Comparison of ENCODE assay signal across 1 cellular context in genomic region chr17:36001862-36002603, GRCh38.
TF ChIP-seq lines count a peak whose summit lies in the region.

No MANE protein-coding gene starts in this region.

TF ChIP-seq in HepG2, 621 proteins besides CTCF, POLR2A, EP300 and RAD21 (continues in another document):
- TF ChIP-seq AKAP8 (CRISPR knock-in tag; IDR thresholded peaks at IDR 0.05) (no peak), SALL1 (CRISPR knock-in tag; IDR thresholded peaks at IDR 0.05) (peak; percentile 69), PAXIP1 (CRISPR knock-in tag; conservative IDR thresholded peaks at IDR 0.05) (peak; percentile 57), MEIS2 (CRISPR knock-in tag; IDR thresholded peaks at IDR 0.05) (no peak), SOX6 (IDR thresholded peaks at IDR 0.05) (no peak), SOX6 (CRISPR knock-in tag; IDR thresholded peaks at IDR 0.05) (peak; percentile 31; the same call in 1 of the 2 replicates), KLF16 (CRISPR knock-in tag; IDR thresholded peaks at IDR 0.05) (0 out of 4 replicates have a peak, but pooled peaks of 1 of the 2 experiments have one; percentile 20), KLF9 (CRISPR knock-in tag; IDR thresholded peaks at IDR 0.05; ENCODE audit: low read depth) (no peak), CENPBD1 (CRISPR knock-in tag; IDR thresholded peaks at IDR 0.05; ENCODE audit: borderline replicate concordance, low read depth) (no peak), NFAT5 (CRISPR knock-in tag; IDR thresholded peaks at IDR 0.05) (no peak), ISL2 (CRISPR knock-in tag; IDR thresholded peaks at IDR 0.05) (no peak), ATM (IDR thresholded peaks at IDR 0.05; ENCODE audit: borderline replicate concordance) (no peak), XRCC5 (optimal IDR thresholded peaks at IDR 0.05; ENCODE audit: low read length) (peak; percentile 60), ZNF275 (CRISPR knock-in tag; IDR thresholded peaks at IDR 0.05; ENCODE audit: borderline replicate concordance) (no peak), ARID5B (CRISPR knock-in tag; IDR thresholded peaks at IDR 0.05) (peak; percentile 62; the same call in 1 of the 2 replicates), RBM22 (optimal IDR thresholded peaks at IDR 0.05; ENCODE audit: low read length) (no peak), ZBTB40 (IDR thresholded peaks at IDR 0.05) (no peak), ZBTB40 (CRISPR knock-in tag; IDR thresholded peaks at IDR 0.05) (no peak), MLX (CRISPR knock-in tag; IDR thresholded peaks at IDR 0.05) (peak; percentile 57; the same call in 1 of the 2 replicates), HNF1B (CRISPR knock-in tag; IDR thresholded peaks at IDR 0.05) (no peak), TARDBP (CRISPR knock-in tag; IDR thresholded peaks at IDR 0.05) (0 out of 2 replicates have a peak, but pooled peaks have one; percentile 25), GPN1 (CRISPR knock-in tag; IDR thresholded peaks at IDR 0.05; ENCODE audit: borderline replicate concordance) (no peak), MYPOP (CRISPR knock-in tag; IDR thresholded peaks at IDR 0.05) (no peak)
